ENCODE assay signal across 8 cellular contexts in genomic region chr14:101809671-101810514, GRCh38. TPM values are rescaled to one million over a fixed set of nuclear protein-coding genes. Genes with fewer than 3 reads are reported as not detected.
DNase-seq lines count a peak whose midpoint lies in the region; ATAC-seq, FAIRE-seq and TF ChIP-seq lines count a peak whose summit lies in the region.

No MANE protein-coding gene starts in this region.

- peak; percentile 94 for FAIRE-seq in TTC549 (lab: Jason Lieb, UNC)

- POLR2A ChIA-PET in A673 (lab: Charles Lee; ENCODE audit: low non-redundant PET), result interaction anchor here (0.6 to 1.0 kb wide), 5 partner anchors 22 to 755 kb away, joined by 4 to 9 read pairs (median 5); no protein-coding TSS in a partner anchor

- H3K36me3 Mint-ChIP-seq in brain, result no peaks in the 10 kb centered on the region

- BruUV-seq in A673 (replicated peaks; lab: Mats Ljungman, UMichigan), result TSS peak; percentile 92

- CTCF ChIA-PET in A673 (lab: Charles Lee), result interaction anchor here (0.7 to 1.0 kb wide), 2 partner anchors 14 to 39 kb away, joined by 3 to 14 read pairs; no protein-coding TSS in a partner anchor

- DNase-seq in A673 (ENCODE audit: low spot score) (peak; percentile 97), NCI-H2107 (lab: John Stamatoyannopoulos, UW) (peak; percentile 92), iPS DF 4.7 (ENCODE audit: extremely low read depth, low spot score) (peak; percentile 80), sciatic nerve (ENCODE audit: low spot score) (peak; percentile 86)

- H3K9me3 ChIP-seq in A673 (ENCODE audit: low read depth, low read length, poor library complexity, severe bottlenecking), result no peaks in the 10 kb centered on the region

- H3K4me3 ChIP-seq in A673 (ENCODE audit: low read depth, low read length, poor library complexity, severe bottlenecking), result peak overlapping the region; percentile 63

- intact Hi-C loops in A673 (cut with micrococcal nuclease; ENCODE audit: unreplicated experiment), result no loop called here
- intact Hi-C loops in sciatic nerve (cut with DNase I), result no loop called here

- no peaks in the 10 kb centered on the region for H3K36me3 ChIP-seq in A673 (ENCODE audit: insufficient read depth, low read length, poor library complexity, severe bottlenecking)

- no peaks in the 10 kb centered on the region for H3K9me3 Mint-ChIP-seq in brain

- peaks cover 19% of the 10 kb centered on the region for H3K4me1 ChIP-seq in A673 (ENCODE audit: insufficient read depth, low read length, poor library complexity, severe bottlenecking)

- H3K4me3 Mint-ChIP-seq in brain, result peak overlapping the region; percentile 94 to 99 (median 96)

- peaks cover 4% of the 10 kb centered on the region for H3K27me3 Mint-ChIP-seq in brain

- no peak for TF ChIP-seq CTCF in A673 (conservative IDR thresholded peaks at IDR 0.05; ENCODE audit: low read depth, low read length)
- no peak for TF ChIP-seq CTCF in brain (conservative IDR thresholded peaks at IDR 0.05)

- peaks cover 74% of the 10 kb centered on the region for H3K4me1 Mint-ChIP-seq in brain

- H3K27ac ChIP-seq in A673 (ENCODE audit: low read depth, low read length, poor library complexity, severe bottlenecking), result peak overlapping the region; percentile 98

- peak overlapping the region; percentile 99 to 100 (median 99) for H3K27ac Mint-ChIP-seq in brain

- ATAC-seq in GM18861 (IDR thresholded peaks at IDR 0.05; ENCODE audit: unreplicated experiment) (peak; percentile 63), HG03066 (IDR thresholded peaks at IDR 0.05; ENCODE audit: low read depth, unreplicated experiment) (peak; percentile 91), sciatic nerve (peak; percentile 98)

- H3K27me3 ChIP-seq in A673 (replicated peaks; ENCODE audit: insufficient read depth, low read depth, low read length, poor library complexity), result no peaks in the 10 kb centered on the region

RNA-seq across cellular contexts. Expression of gene PPP2R5C, which starts 48.4 kb away (rescaled TPM):
- total RNA-seq in A673 (2021) (113 and 124 TPM in 2 replicates), sciatic nerve (144 TPM)
- polyA plus RNA-seq in brain (ENCODE audit: insufficient read depth, low read depth, low replicate concordance), result 69.9 TPM

Comparison
In these comparisons a context has a peak if more than half of its experiments do, and no peak if none do; other contexts are left out.
1. Peak in every context shown above with its lines: DNase-seq, ATAC-seq, H3K4me3 ChIP-seq and H3K27ac ChIP-seq.